In the genomic region with DNA sequence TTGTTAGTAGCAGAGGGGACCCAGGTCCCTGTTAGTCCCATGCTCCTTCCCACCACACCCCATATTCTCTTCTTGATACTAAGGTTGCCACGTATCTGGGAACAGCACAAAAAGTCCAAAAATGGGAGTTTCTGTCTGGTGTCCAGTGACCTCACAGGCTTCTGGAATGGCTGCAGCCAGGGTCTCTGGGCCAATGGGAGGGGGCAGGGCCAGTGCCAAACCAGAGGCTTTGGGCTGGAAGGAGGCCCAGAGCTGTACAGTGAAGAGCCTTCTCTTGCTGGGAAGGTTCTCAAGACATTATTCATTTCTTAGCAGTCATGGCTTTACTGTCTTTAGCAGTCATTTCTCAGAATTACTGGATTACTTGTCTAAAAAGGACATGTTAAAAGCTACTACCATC, we compare ENCODE assay signal across 14 cellular contexts.
DNase-seq lines count a peak whose midpoint lies in the region; ATAC-seq and TF ChIP-seq lines count a peak whose summit lies in the region.
"Had no signal": no experiment of that assay in that cellular context is flagged by ENCODE, and none has a peak within 500 bp of the region (broad histone marks: within the 10 kb centered on the region; RNA-seq: fewer than 3 reads in every experiment).

No MANE protein-coding gene starts in this region.

- CTCF ChIA-PET in activated naive CD4-positive, alpha-beta T cell treated with anti-CD3 and anti-CD28 coated beads, Interleukin-2, amount 10 ng/mL, durations not matched to agents 7 days and 5 days (lab: Charles Lee): no interaction called here

- H3K4me1 ChIP-seq in rectal smooth muscle tissue (ENCODE audit: control insufficient read depth, insufficient read depth, low read length): peaks cover 18% of the 10 kb centered on the region
- H3K4me1 ChIP-seq: foreskin keratinocyte had no signal

- H3K4me3 Mint-ChIP-seq in brain: no peak overlapping the region
- H3K4me3 Mint-ChIP-seq in activated naive CD4-positive, alpha-beta T cell treated with anti-CD3 and anti-CD28 coated beads, Interleukin-2, amount 10 ng/mL, durations not matched to agents 7 days and 5 days: no peak overlapping the region
- H3K4me3 Mint-ChIP-seq: activated B cell treated with CpG ODN at 0.5 μM for 24 hours; activated T-cell treated with anti-CD3 and anti-CD28 coated beads, Interleukin-2, amount 50 U/mL, for 4 hours had no signal

- H3K36me3 ChIP-seq in rectal smooth muscle tissue (ENCODE audit: control insufficient read depth, insufficient read depth, low read length): no peaks in the 10 kb centered on the region
- H3K36me3 ChIP-seq: cardiac muscle cell had no signal

- peak overlapping the region in 3 of 5 experiments; percentile 63 to 88 (median 86) for H3K27ac Mint-ChIP-seq in brain
- H3K27ac Mint-ChIP-seq in activated naive CD4-positive, alpha-beta T cell treated with anti-CD3 and anti-CD28 coated beads, Interleukin-2, amount 10 ng/mL, durations not matched to agents 7 days and 5 days: no peak overlapping the region
- H3K27ac Mint-ChIP-seq: activated B cell treated with CpG ODN at 0.5 μM for 24 hours had no signal

- H3K27me3 ChIP-seq in rectal smooth muscle tissue (ENCODE audit: control insufficient read depth, insufficient read depth, low read length): no peaks in the 10 kb centered on the region
- H3K27me3 ChIP-seq: cardiac muscle cell, foreskin keratinocyte had no signal

- peaks cover 75% of the 10 kb centered on the region for H3K36me3 Mint-ChIP-seq in brain
- H3K36me3 Mint-ChIP-seq in activated naive CD4-positive, alpha-beta T cell treated with anti-CD3 and anti-CD28 coated beads, Interleukin-2, amount 10 ng/mL, durations not matched to agents 7 days and 5 days: no peaks in the 10 kb centered on the region

- no peaks in the 10 kb centered on the region for H3K27me3 Mint-ChIP-seq in brain
- no peaks in the 10 kb centered on the region for H3K27me3 Mint-ChIP-seq in activated naive CD4-positive, alpha-beta T cell treated with anti-CD3 and anti-CD28 coated beads, Interleukin-2, amount 10 ng/mL, durations not matched to agents 7 days and 5 days
- H3K27me3 Mint-ChIP-seq: activated B cell treated with CpG ODN at 0.5 μM for 24 hours had no signal

- H3K4me1 Mint-ChIP-seq in brain: peaks cover 6% of the 10 kb centered on the region
- no peaks in the 10 kb centered on the region for H3K4me1 Mint-ChIP-seq in activated naive CD4-positive, alpha-beta T cell treated with anti-CD3 and anti-CD28 coated beads, Interleukin-2, amount 10 ng/mL, durations not matched to agents 7 days and 5 days
- H3K4me1 Mint-ChIP-seq: activated B cell treated with CpG ODN at 0.5 μM for 24 hours had no signal

- peak overlapping the region; percentile 81 for H3K27ac ChIP-seq in rectal smooth muscle tissue (ENCODE audit: low read depth, low read length)
- H3K27ac ChIP-seq: cardiac muscle cell, foreskin keratinocyte had no signal

- H3K4me3 ChIP-seq in rectal smooth muscle tissue (ENCODE audit: low read length): no peak overlapping the region
- H3K4me3 ChIP-seq: cardiac muscle cell had no signal

- no peak overlapping the region for H3K9ac ChIP-seq in rectal smooth muscle tissue (ENCODE audit: low read length)

- DNase-seq in AG09319 (ENCODE audit: extremely low read depth, low read depth) (peak; percentile 43), left ventricle myocardium superior (peak; percentile 81), NOMO-1 treated with DMSO at 0.1 percent for 48 hours (lab: John Stamatoyannopoulos, UW; ENCODE audit: unreplicated experiment) (no peak), NCI-H2171 (lab: John Stamatoyannopoulos, UW) (no peak)
- no peak for DNase-seq in activated naive CD4-positive, alpha-beta T cell treated with anti-CD3 and anti-CD28 coated beads, Interleukin-2, amount 10 ng/mL, durations not matched to agents 7 days and 5 days
- DNase-seq: activated B cell treated with CpG ODN at 0.5 μM for 24 hours; activated T-cell treated with anti-CD3 and anti-CD28 coated beads, Interleukin-2, amount 50 U/mL, for 4 hours; foreskin keratinocyte; NCI-H187 treated with DMSO at 0.1 percent for 48 hours had no signal

- no peak for TF ChIP-seq CTCF in AG09319 (IDR thresholded peaks at IDR 0.05; ENCODE audit: low read depth, low read length)
- TF ChIP-seq CTCF in brain (conservative IDR thresholded peaks at IDR 0.05): no peak

- intact Hi-C loops in left ventricle myocardium superior (cut with micrococcal nuclease): no loop called here

- ATAC-seq in left ventricle myocardium superior (peak; percentile 91), GM21529 (IDR thresholded peaks at IDR 0.05; ENCODE audit: unreplicated experiment) (no peak)
- ATAC-seq: activated T-cell treated with anti-CD3 and anti-CD28 coated beads, Interleukin-2, amount 50 U/mL, for 4 hours; foreskin keratinocyte; HCT116 had no signal

- H3K9me3 Mint-ChIP-seq in brain: no peaks in the 10 kb centered on the region
- H3K9me3 Mint-ChIP-seq in activated naive CD4-positive, alpha-beta T cell treated with anti-CD3 and anti-CD28 coated beads, Interleukin-2, amount 10 ng/mL, durations not matched to agents 7 days and 5 days: no peaks in the 10 kb centered on the region
- H3K9me3 Mint-ChIP-seq: activated B cell treated with CpG ODN at 0.5 μM for 24 hours; activated T-cell treated with anti-CD3 and anti-CD28 coated beads, Interleukin-2, amount 50 U/mL, for 4 hours had no signal

Comparison
In these comparisons a context has a peak if more than half of its experiments do, and no peak if none do; other contexts are left out.
1. DNase-seq: peak in AG09319 (single experiment) and left ventricle myocardium superior (single experiment); none in NOMO-1 treated with DMSO at 0.1 percent for 48 hours (single experiment), activated naive CD4-positive, alpha-beta T cell treated with anti-CD3 and anti-CD28 coated beads, Interleukin-2, amount 10 ng/mL, durations not matched to agents 7 days and 5 days (single experiment) and NCI-H2171 (single experiment).